Comparison of ENCODE assay signal across 10 cellular contexts in genomic region chr10:14758994-14759664, GRCh38. TPM values are rescaled to one million over a fixed set of nuclear protein-coding genes. Genes with fewer than 3 reads are reported as not detected.
DNase-seq lines count a peak whose midpoint lies in the region; ATAC-seq, FAIRE-seq and TF ChIP-seq lines count a peak whose summit lies in the region.
"Had no signal": no experiment of that assay in that cellular context is flagged by ENCODE, and none has a peak within 500 bp of the region (broad histone marks: within the 10 kb centered on the region; RNA-seq: fewer than 3 reads in every experiment).

No MANE protein-coding gene starts in this region.

- H4K20me1 ChIP-seq in HepG2 (ENCODE audit: insufficient read depth, low read length) (no peaks in the 10 kb centered on the region), MM.1S (ENCODE audit: insufficient read depth, low read length) (no peaks in the 10 kb centered on the region), GM12878 (ENCODE audit: control insufficient read depth, insufficient read depth) (no peaks in the 10 kb centered on the region)

- SMC1A ChIA-PET in GM12878 (lab: Charles Lee; ENCODE audit: uncharacterized antibody, unreplicated experiment), result no interaction called here

- H3K36me3 ChIP-seq in right lobe of liver, result no peaks in the 10 kb centered on the region
- no peaks in the 10 kb centered on the region for H3K36me3 ChIP-seq in HepG2 (replicated peaks in 1 of 2; ENCODE audit: control insufficient read depth in 1 of 2, insufficient read depth in 2 of 2, low read length in 2 of 2)
- H3K36me3 ChIP-seq in MM.1S (replicated peaks; ENCODE audit: insufficient read depth, low read length), result no peaks in the 10 kb centered on the region
- no peaks in the 10 kb centered on the region for H3K36me3 ChIP-seq in GM12878 (ENCODE audit: control insufficient read depth in 2 of 2, insufficient read depth in 2 of 2, low read length in 1 of 2)

- H3K27ac ChIP-seq in right lobe of liver (no peak overlapping the region), HepG2 (ENCODE audit: extremely low read length, insufficient read depth, low read length) (no peak overlapping the region), MM.1S (ENCODE audit: low read length) (no peak overlapping the region), GM12878 (ENCODE audit: control insufficient read depth, insufficient read depth) (no peak overlapping the region)

- no peaks in the 10 kb centered on the region for H3K9me3 ChIP-seq in right lobe of liver
- no peaks in the 10 kb centered on the region for H3K9me3 ChIP-seq in HepG2 (ENCODE audit: low read length)
- no peaks in the 10 kb centered on the region for H3K9me3 ChIP-seq in MM.1S (replicated peaks; ENCODE audit: insufficient read depth, low read length)
- H3K9me3 ChIP-seq in GM12878 (replicated peaks; ENCODE audit: control insufficient read depth, insufficient read depth, low read length), result no peaks in the 10 kb centered on the region

- CTCF ChIA-PET in HepG2 (lab: Yijun Ruan, JAX; ENCODE audit: low intra/inter-chr PET ratio, low total read pairs) (no interaction called here), GM12878 (lab: Yijun Ruan, JAX) (no interaction called here)

- in situ Hi-C loops in HepG2 (cut with HindIII; ENCODE audit: extremely low pct_ligation_motif_present, low pct_unique_long_range_greater_than_20kb), result no loop called here
- in situ Hi-C loops in GM12878 (cut with MboI), result no loop called here

- H2AFZ ChIP-seq in HepG2 (ENCODE audit: low read length) (no peak overlapping the region), MM.1S (ENCODE audit: low read length) (0 out of 2 replicates have a peak overlapping the region, but pooled peaks have one; percentile 7), GM12878 (ENCODE audit: control insufficient read depth, low read depth, low read length) (no peak overlapping the region)

- FAIRE-seq in HepG2 (lab: Jason Lieb, UNC) (no peak), GM12878 (lab: Jason Lieb, UNC) (no peak)

- TF ChIP-seq RAD21 in HepG2 (CRISPR knock-in tag; IDR thresholded peaks at IDR 0.05) (no peak), GM12878 (IDR thresholded peaks at IDR 0.05; ENCODE audit: insufficient read depth, low read depth, low read length) (peak; percentile 30; the same call in 1 of the 2 replicates)

- WGBS in right lobe of liver (ENCODE audit: insufficient coverage, low coverage, low lambda C conversion rate, missing lambda C conversion rate), result 75% methylated on average over 5 of the region's 8 CpGs
- WGBS in HepG2 (ENCODE audit: low lambda C conversion rate), result 72% methylated on average over 8 of the region's 8 CpGs
- 45% methylated on average over 8 of the region's 8 CpGs for WGBS in GM12878 (ENCODE audit: insufficient coverage, insufficient replicate concordance, low lambda C conversion rate, missing lambda C conversion rate)

- H3K4me3 ChIP-seq in right lobe of liver, result no peak overlapping the region
- H3K4me3 ChIP-seq in HepG2 (replicated peaks in 1 of 3; ENCODE audit: insufficient read depth in 1 of 3, low read depth in 2 of 3, low read length in 3 of 3), result no peak overlapping the region
- H3K4me3 ChIP-seq in MM.1S (ENCODE audit: low read length), result no peak overlapping the region
- no peak overlapping the region for H3K4me3 ChIP-seq in GM12878

- H3K4me1 ChIP-seq in right lobe of liver, result no peaks in the 10 kb centered on the region
- no peaks in the 10 kb centered on the region for H3K4me1 ChIP-seq in HepG2 (ENCODE audit: insufficient read depth, low read length)
- no peaks in the 10 kb centered on the region for H3K4me1 ChIP-seq in MM.1S (ENCODE audit: low read length)
- no peaks in the 10 kb centered on the region for H3K4me1 ChIP-seq in GM12878 (ENCODE audit: control insufficient read depth, insufficient read depth, low read length)

- no peaks in the 10 kb centered on the region for H3K27me3 ChIP-seq in right lobe of liver
- H3K27me3 ChIP-seq in HepG2 (ENCODE audit: control insufficient read depth in 1 of 2, insufficient read depth in 2 of 2, low read length in 2 of 2), result peaks cover 0 to 7% of the 10 kb centered on the region in 2 experiments; a peak in 1 of 5 replicates
- H3K27me3 ChIP-seq in MM.1S (replicated peaks; ENCODE audit: insufficient read depth, low read length), result no peaks in the 10 kb centered on the region
- no peaks in the 10 kb centered on the region for H3K27me3 ChIP-seq in GM12878 (replicated peaks in 1 of 2; ENCODE audit: control insufficient read depth in 2 of 2, insufficient read depth in 2 of 2, low read length in 1 of 2)

- POLR2A ChIA-PET in HepG2 (lab: Yijun Ruan, JAX) (no interaction called here), GM12878 (lab: Charles Lee) (no interaction called here)

- H3K9ac ChIP-seq in HepG2 (ENCODE audit: insufficient read depth, low read depth, low read length) (no peak overlapping the region), MM.1S (ENCODE audit: low read length) (no peak overlapping the region), GM12878 (ENCODE audit: control insufficient read depth, insufficient read depth, low read length) (no peak overlapping the region)

- TF ChIP-seq POLR2A in right lobe of liver (IDR thresholded peaks at IDR 0.05) (no peak), HepG2 (IDR thresholded peaks at IDR 0.05; ENCODE audit: insufficient read depth in 1 of 2, low read depth in 2 of 2, low read length in 2 of 2) (no peak), GM12878 (IDR thresholded peaks at IDR 0.05; ENCODE audit: low read depth, low read length) (no peak)

- no peak for DNase-seq in right lobe of liver
- no peak for DNase-seq in HepG2 (ENCODE audit: low spot score)
- no peak for DNase-seq in MM.1S
- no peak for DNase-seq in GM12878 (ENCODE audit: low read depth, low spot score)
- no peak for DNase-seq in activated gamma-delta T cell (lab: John Stamatoyannopoulos, UW)
- DNase-seq: DMS153, IMR-90 had no signal

- RAD21 ChIA-PET in GM12878 (lab: Charles Lee; ENCODE audit: unreplicated experiment), result no interaction called here

- no peaks in the 10 kb centered on the region for H3F3A ChIP-seq in MM.1S (ENCODE audit: insufficient read depth, low read length)

- ATAC-seq in right lobe of liver (peak; percentile 24 to 57 (median 35)), HepG2 (no peak), GM12878 (no peak), HG02981 (IDR thresholded peaks at IDR 0.05; ENCODE audit: unreplicated experiment) (no peak), HG02678 (IDR thresholded peaks at IDR 0.05; ENCODE audit: unreplicated experiment) (no peak), HG03108 (IDR thresholded peaks at IDR 0.05; ENCODE audit: unreplicated experiment) (no peak)

- TF ChIP-seq CTCF in right lobe of liver (IDR thresholded peaks at IDR 0.05) (peak in 1 of 4 donors; percentile 22), HepG2 (CRISPR knock-in tag; IDR thresholded peaks at IDR 0.05) (no peak), MM.1S (IDR thresholded peaks at IDR 0.05; ENCODE audit: low read length) (peak; percentile 34), GM12878 (IDR thresholded peaks at IDR 0.05 in 2 of 3, conservative IDR thresholded peaks at IDR 0.05 in 1 of 3; ENCODE audit: control insufficient read depth in 2 of 3, extremely low read depth in 1 of 3, insufficient read depth in 1 of 3, low read depth in 3 of 3, low read length in 3 of 3) (no peak)

- TF ChIP-seq EP300 in HepG2 (IDR thresholded peaks at IDR 0.05; ENCODE audit: low read depth in 2 of 2, low read length in 2 of 2), result no peak
- no peak for TF ChIP-seq EP300 in HepG2 (CRISPR knock-in tag; IDR thresholded peaks at IDR 0.05; ENCODE audit: borderline replicate concordance)
- TF ChIP-seq EP300 in GM12878 (IDR thresholded peaks at IDR 0.05; ENCODE audit: borderline replicate concordance in 1 of 2, control insufficient read depth in 1 of 2, low read depth in 2 of 2, low read length in 2 of 2), result no peak

- H3K9me2 ChIP-seq in MM.1S (replicated peaks; ENCODE audit: insufficient read depth, low read length), result no peaks in the 10 kb centered on the region

- intact Hi-C loops in right lobe of liver (cut with DNase I) (no loop called here), HepG2 (cut with micrococcal nuclease; ENCODE audit: unreplicated experiment) (no loop called here), GM12878 (cut with micrococcal nuclease; ENCODE audit: unreplicated experiment) (no loop called here)

- no peak overlapping the region for H3K4me2 ChIP-seq in HepG2 (ENCODE audit: low read depth, low read length)
- no peak overlapping the region for H3K4me2 ChIP-seq in MM.1S (ENCODE audit: low read depth, low read length)
- no peak overlapping the region for H3K4me2 ChIP-seq in GM12878 (ENCODE audit: control insufficient read depth, insufficient read depth)

- H3K79me2 ChIP-seq in HepG2 (ENCODE audit: insufficient read depth, low read length) (no peaks in the 10 kb centered on the region), MM.1S (ENCODE audit: low read length) (no peaks in the 10 kb centered on the region), GM12878 (ENCODE audit: control insufficient read depth, insufficient read depth, low read length) (no peaks in the 10 kb centered on the region)

- BruUV-seq in HepG2 (replicated peaks; lab: Mats Ljungman, UMichigan), result no TSS peak
- BruUV-seq in GM12878 (replicated peaks; lab: Mats Ljungman, UMichigan), result no TSS peak

RNA-seq across cellular contexts. Expression of gene FAM107B, which starts 15.6 kb away (rescaled TPM):
- total RNA-seq in right lobe of liver (100 to 1,000 TPM in 2 of 6 experiments, 10 to 100 TPM in 4; 58.6 to 116 (median 68.7) TPM), HepG2 (2016; rRNA removed; fragmentation: Illumina TruSeq; extraction: Trizol) (24.8 and 38.5 TPM in 2 replicates), GM12878 (2014; rRNA removed) (75.3 and 82.3 TPM in 2 replicates), GM12878 (2014; rRNA removed; fragmentation: Illumina TruSeq; extraction: Trizol) (147 and 150 TPM in 2 replicates), GM12878 (2021) (136 and 141 TPM in 2 replicates)
- 13.8 and 17.1 TPM in 2 replicates for total RNA-seq in HepG2 (2016; cell fraction: cytosol; rRNA removed; fragmentation: Illumina TruSeq; extraction: Trizol; ENCODE audit: low read depth)
- total RNA-seq in HepG2 (2016; cell fraction: insoluble cytoplasmic fraction; rRNA removed; fragmentation: Illumina TruSeq; extraction: Trizol), result 25.5 and 32.8 TPM in 2 replicates
- 45.3 and 49.1 TPM in 2 replicates for total RNA-seq in HepG2 (2016; cell fraction: membrane; rRNA removed; fragmentation: Illumina TruSeq; extraction: Trizol)
- total RNA-seq in HepG2 (2016; cell fraction: nucleus; rRNA removed; fragmentation: Illumina TruSeq; extraction: Trizol), result 20.6 and 21.1 TPM in 2 replicates
- polyA plus RNA-seq in HepG2 (2011; rRNA removed) (10.8 and 15.7 TPM in 2 replicates), GM12878 (2011; rRNA removed) (101 and 147 TPM in 2 replicates), GM12878 (2014; fragmentation: Illumina TruSeq; extraction: Trizol) (162 and 212 TPM in 2 replicates), GM12878 (2014; fragmentation: Nextera tagmentation; extraction: Ambion mirVana) (10 to 100 TPM; 45.8 to 68.6 TPM), GM12878 (2014; rRNA removed) (80.4 and 97.8 TPM in 2 replicates), GM12878 (2016; fragmentation: Nextera tagmentation; extraction: Ambion mirVana) (10 to 100 TPM; 22.9 to 37.1 TPM)
- polyA plus RNA-seq in HepG2 (2011; cell fraction: cytosol; rRNA removed), result 7.8 and 11.0 TPM in 2 replicates
- 5.6 and 6.8 TPM in 2 replicates for polyA plus RNA-seq in HepG2 (2011; cell fraction: nucleus; rRNA removed)
- polyA plus RNA-seq in HepG2 (2012), result 13.3 and 16.9 TPM in 2 replicates
- 25.3 and 32.2 TPM in 2 replicates for polyA plus RNA-seq in HepG2 (2016; cell fraction: cytosol; fragmentation: Illumina TruSeq; extraction: Trizol; ENCODE audit: low read depth)
- polyA plus RNA-seq in HepG2 (2016; cell fraction: insoluble cytoplasmic fraction; fragmentation: Illumina TruSeq; extraction: Trizol; ENCODE audit: low read depth), result 57.7 and 62.9 TPM in 2 replicates
- polyA plus RNA-seq in HepG2 (2016; cell fraction: membrane; fragmentation: Illumina TruSeq; extraction: Trizol; ENCODE audit: low read depth), result 48.3 and 48.7 TPM in 2 replicates
- polyA plus RNA-seq in HepG2 (2016; cell fraction: nucleus; fragmentation: Illumina TruSeq; extraction: Trizol; ENCODE audit: insufficient read depth, low read depth), result 30.6 and 38.0 TPM in 2 replicates
- polyA minus RNA-seq in HepG2 (2011; rRNA and poly(A)+ RNA removed; ENCODE audit: low replicate concordance), result 4.0 and 10.5 TPM in 2 replicates
- polyA minus RNA-seq in HepG2 (2011; cell fraction: cytosol; rRNA and poly(A)+ RNA removed), result 11.0 and 12.0 TPM in 2 replicates
- 19.3 and 24.4 TPM in 2 replicates for polyA minus RNA-seq in HepG2 (2011; cell fraction: nucleus; rRNA and poly(A)+ RNA removed)
- total RNA-seq in GM12878 (2013; cell fraction: nucleolus; rRNA removed), result 90.2 and 103 TPM in 2 replicates
- polyA plus RNA-seq in GM12878 (2011; ENCODE audit: low read depth), result 47.4 TPM
- polyA plus RNA-seq in GM12878 (2011; cell fraction: cytosol; rRNA removed), result 37.6 and 46.7 TPM in 2 replicates
- polyA plus RNA-seq in GM12878 (2011; cell fraction: nucleus; rRNA removed), result 32.9 and 40.9 TPM in 2 replicates
- 59.7 and 61.3 TPM in 2 replicates for polyA plus RNA-seq in GM12878 (2012)
- polyA minus RNA-seq in GM12878 (2011; rRNA and poly(A)+ RNA removed), result 32.5 and 34.0 TPM in 2 replicates
- polyA minus RNA-seq in GM12878 (2011; cell fraction: cytosol; rRNA and poly(A)+ RNA removed), result 19.8 and 26.5 TPM in 2 replicates
- polyA minus RNA-seq in GM12878 (2011; cell fraction: nucleus; rRNA and poly(A)+ RNA removed), result 16.8 and 26.5 TPM in 2 replicates

Comparison
In these comparisons a context has a peak if more than half of its experiments do, and no peak if none do; other contexts are left out.
1. ATAC-seq: peak in right lobe of liver (4 of 4); none in HepG2 (single experiment), GM12878 (single experiment), HG02981 (single experiment), HG02678 (single experiment) and HG03108 (single experiment).